In genomic region chr2:241872313-241872642, GRCh38 we compare ENCODE assay signal across 1 cellular context.
TF ChIP-seq lines count a peak whose summit lies in the region.

No MANE protein-coding gene starts in this region.

TF ChIP-seq in K562, 482 proteins besides CTCF, POLR2A, EP300 and RAD21:
- no peak for TF ChIP-seq NCOA2 (IDR thresholded peaks at IDR 0.05; ENCODE audit: partially characterized antibody in 2 of 2)
- no peak for TF ChIP-seq BCOR (IDR thresholded peaks at IDR 0.05)
- no peak for TF ChIP-seq BRD9 (IDR thresholded peaks at IDR 0.05; ENCODE audit: low read depth, partially characterized antibody)
- TF ChIP-seq, protein P1, sequence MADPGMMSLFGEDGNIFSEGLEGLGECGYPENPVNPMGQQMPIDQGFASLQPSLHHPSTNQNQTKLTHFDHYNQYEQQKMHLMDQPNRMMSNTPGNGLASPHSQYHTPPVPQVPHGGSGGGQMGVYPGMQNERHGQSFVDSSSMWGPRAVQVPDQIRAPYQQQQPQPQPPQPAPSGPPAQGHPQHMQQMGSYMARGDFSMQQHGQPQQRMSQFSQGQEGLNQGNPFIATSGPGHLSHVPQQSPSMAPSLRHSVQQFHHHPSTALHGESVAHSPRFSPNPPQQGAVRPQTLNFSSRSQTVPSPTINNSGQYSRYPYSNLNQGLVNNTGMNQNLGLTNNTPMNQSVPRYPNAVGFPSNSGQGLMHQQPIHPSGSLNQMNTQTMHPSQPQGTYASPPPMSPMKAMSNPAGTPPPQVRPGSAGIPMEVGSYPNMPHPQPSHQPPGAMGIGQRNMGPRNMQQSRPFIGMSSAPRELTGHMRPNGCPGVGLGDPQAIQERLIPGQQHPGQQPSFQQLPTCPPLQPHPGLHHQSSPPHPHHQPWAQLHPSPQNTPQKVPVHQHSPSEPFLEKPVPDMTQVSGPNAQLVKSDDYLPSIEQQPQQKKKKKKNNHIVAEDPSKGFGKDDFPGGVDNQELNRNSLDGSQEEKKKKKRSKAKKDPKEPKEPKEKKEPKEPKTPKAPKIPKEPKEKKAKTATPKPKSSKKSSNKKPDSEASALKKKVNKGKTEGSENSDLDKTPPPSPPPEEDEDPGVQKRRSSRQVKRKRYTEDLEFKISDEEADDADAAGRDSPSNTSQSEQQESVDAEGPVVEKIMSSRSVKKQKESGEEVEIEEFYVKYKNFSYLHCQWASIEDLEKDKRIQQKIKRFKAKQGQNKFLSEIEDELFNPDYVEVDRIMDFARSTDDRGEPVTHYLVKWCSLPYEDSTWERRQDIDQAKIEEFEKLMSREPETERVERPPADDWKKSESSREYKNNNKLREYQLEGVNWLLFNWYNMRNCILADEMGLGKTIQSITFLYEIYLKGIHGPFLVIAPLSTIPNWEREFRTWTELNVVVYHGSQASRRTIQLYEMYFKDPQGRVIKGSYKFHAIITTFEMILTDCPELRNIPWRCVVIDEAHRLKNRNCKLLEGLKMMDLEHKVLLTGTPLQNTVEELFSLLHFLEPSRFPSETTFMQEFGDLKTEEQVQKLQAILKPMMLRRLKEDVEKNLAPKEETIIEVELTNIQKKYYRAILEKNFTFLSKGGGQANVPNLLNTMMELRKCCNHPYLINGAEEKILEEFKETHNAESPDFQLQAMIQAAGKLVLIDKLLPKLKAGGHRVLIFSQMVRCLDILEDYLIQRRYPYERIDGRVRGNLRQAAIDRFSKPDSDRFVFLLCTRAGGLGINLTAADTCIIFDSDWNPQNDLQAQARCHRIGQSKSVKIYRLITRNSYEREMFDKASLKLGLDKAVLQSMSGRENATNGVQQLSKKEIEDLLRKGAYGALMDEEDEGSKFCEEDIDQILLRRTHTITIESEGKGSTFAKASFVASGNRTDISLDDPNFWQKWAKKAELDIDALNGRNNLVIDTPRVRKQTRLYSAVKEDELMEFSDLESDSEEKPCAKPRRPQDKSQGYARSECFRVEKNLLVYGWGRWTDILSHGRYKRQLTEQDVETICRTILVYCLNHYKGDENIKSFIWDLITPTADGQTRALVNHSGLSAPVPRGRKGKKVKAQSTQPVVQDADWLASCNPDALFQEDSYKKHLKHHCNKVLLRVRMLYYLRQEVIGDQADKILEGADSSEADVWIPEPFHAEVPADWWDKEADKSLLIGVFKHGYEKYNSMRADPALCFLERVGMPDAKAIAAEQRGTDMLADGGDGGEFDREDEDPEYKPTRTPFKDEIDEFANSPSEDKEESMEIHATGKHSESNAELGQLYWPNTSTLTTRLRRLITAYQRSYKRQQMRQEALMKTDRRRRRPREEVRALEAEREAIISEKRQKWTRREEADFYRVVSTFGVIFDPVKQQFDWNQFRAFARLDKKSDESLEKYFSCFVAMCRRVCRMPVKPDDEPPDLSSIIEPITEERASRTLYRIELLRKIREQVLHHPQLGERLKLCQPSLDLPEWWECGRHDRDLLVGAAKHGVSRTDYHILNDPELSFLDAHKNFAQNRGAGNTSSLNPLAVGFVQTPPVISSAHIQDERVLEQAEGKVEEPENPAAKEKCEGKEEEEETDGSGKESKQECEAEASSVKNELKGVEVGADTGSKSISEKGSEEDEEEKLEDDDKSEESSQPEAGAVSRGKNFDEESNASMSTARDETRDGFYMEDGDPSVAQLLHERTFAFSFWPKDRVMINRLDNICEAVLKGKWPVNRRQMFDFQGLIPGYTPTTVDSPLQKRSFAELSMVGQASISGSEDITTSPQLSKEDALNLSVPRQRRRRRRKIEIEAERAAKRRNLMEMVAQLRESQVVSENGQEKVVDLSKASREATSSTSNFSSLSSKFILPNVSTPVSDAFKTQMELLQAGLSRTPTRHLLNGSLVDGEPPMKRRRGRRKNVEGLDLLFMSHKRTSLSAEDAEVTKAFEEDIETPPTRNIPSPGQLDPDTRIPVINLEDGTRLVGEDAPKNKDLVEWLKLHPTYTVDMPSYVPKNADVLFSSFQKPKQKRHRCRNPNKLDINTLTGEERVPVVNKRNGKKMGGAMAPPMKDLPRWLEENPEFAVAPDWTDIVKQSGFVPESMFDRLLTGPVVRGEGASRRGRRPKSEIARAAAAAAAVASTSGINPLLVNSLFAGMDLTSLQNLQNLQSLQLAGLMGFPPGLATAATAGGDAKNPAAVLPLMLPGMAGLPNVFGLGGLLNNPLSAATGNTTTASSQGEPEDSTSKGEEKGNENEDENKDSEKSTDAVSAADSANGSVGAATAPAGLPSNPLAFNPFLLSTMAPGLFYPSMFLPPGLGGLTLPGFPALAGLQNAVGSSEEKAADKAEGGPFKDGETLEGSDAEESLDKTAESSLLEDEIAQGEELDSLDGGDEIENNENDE (IDR thresholded peaks at IDR 0.05; ENCODE audit: low read depth, low read length), result no peak
- TF ChIP-seq PCBP1 (IDR thresholded peaks at IDR 0.05; ENCODE audit: low read depth, low read length, poor library complexity, severe bottlenecking), result no peak
- TF ChIP-seq HDAC3 (IDR thresholded peaks at IDR 0.05; ENCODE audit: borderline replicate concordance, partially characterized antibody), result no peak
- no peak for TF ChIP-seq HDAC1 (IDR thresholded peaks at IDR 0.05)
- no peak for TF ChIP-seq GTF2A2 (tag; IDR thresholded peaks at IDR 0.05)
- TF ChIP-seq HSF4 (CRISPR knock-in tag; IDR thresholded peaks at IDR 0.05; ENCODE audit: borderline replicate concordance), result no peak
